In the genomic region with DNA sequence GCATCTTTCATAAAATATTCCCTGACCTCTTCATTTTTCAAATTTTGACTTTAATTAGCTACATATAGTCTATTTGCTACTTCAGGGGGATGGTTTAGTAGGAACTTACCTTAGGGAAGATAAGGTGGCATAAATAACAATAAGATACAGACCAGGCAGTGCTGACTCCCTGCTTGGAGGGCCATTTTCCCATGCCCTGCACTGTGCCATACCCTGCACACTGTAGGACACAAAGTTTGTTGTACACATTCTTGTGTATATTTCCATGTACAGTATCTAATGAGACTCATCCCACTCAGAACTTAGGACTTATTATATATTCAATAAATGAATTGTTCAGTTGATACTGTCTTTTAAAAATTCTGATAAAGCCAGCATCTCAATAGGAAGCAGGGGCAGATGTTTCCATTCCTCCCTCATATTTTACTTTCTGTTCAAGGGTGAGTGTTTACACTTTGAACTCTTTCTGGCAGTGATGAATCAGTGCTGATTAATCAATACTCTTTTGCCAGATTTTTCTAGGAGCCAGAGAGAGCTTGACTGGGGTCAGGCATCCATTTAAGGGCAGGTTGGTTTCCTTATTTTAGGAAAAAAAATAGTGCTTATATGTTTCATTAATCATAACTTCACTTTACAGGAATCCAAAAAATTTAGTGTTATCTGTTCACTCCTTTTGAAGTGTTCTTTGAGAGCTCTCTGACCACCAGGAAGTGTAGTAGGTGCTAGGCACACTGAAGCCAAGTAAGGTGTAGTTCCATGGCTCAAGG, we compare ENCODE assay signal across 11 cellular contexts. TPM values are rescaled to one million over a fixed set of nuclear protein-coding genes. Genes with fewer than 3 reads are reported as not detected.
A peak's percentile ranks its signal among the peaks of the same experiment; 100 is the strongest.
DNase-seq lines count a peak whose midpoint lies in the region; ATAC-seq and TF ChIP-seq lines count a peak whose summit lies in the region.
"Had no signal": no experiment of that assay in that cellular context is flagged by ENCODE, and none has a peak within 500 bp of the region (broad histone marks: within the 10 kb centered on the region; RNA-seq: fewer than 3 reads in every experiment).

No MANE protein-coding gene starts in this region.

- peak; percentile 9 for ATAC-seq in GM18520 (IDR thresholded peaks at IDR 0.05; ENCODE audit: unreplicated experiment)
- ATAC-seq in HG02571 (IDR thresholded peaks at IDR 0.05; ENCODE audit: unreplicated experiment), result no peak
- ATAC-seq: activated CD8-positive, alpha-beta memory T cell treated with anti-CD3 and anti-CD28 coated beads, Interleukin-2, amount 10 ng/mL, durations not matched to agents 7 days and 5 days had no signal

- TF ChIP-seq CTCF in HL-60 (IDR thresholded peaks at IDR 0.05; ENCODE audit: insufficient read depth, low read length) (no peak), ovary (IDR thresholded peaks at IDR 0.05) (no peak)

- peaks cover 30% of the 10 kb centered on the region for H3K4me1 ChIP-seq in skeletal muscle satellite cell (ENCODE audit: control insufficient read depth, insufficient read depth, low read length)
- H3K4me1 ChIP-seq in ovary (ENCODE audit: insufficient read depth), result peaks cover 5% of the 10 kb centered on the region

- TF ChIP-seq POLR2A in ovary (IDR thresholded peaks at IDR 0.05), result no peak

- H3K9ac ChIP-seq in skeletal muscle satellite cell (ENCODE audit: low read depth, low read length), result no peak overlapping the region
- H3K9ac ChIP-seq: neural progenitor cell had no signal

- no peak overlapping the region for H3K4me3 ChIP-seq in HL-60 (replicated peaks; ENCODE audit: insufficient read depth, low read length)
- H3K4me3 ChIP-seq in skeletal muscle satellite cell (ENCODE audit: low read length), result peak overlapping the region; percentile 29
- no peak overlapping the region for H3K4me3 ChIP-seq in ovary
- H3K4me3 ChIP-seq: neural progenitor cell had no signal

- no peaks in the 10 kb centered on the region for H3K9me3 ChIP-seq in skeletal muscle satellite cell (replicated peaks; ENCODE audit: low read length)
- no peaks in the 10 kb centered on the region for H3K9me3 ChIP-seq in ovary

- DNase-seq in HL-60 (ENCODE audit: low read depth in 1 of 2, low spot score in 1 of 2), result no peak
- DNase-seq in caudate nucleus (lab: John Stamatoyannopoulos, UW), result no peak
- DNase-seq in ovary, result no peak
- no peak for DNase-seq in DMS114 treated with DMSO at 0.1 percent for 48 hours (lab: John Stamatoyannopoulos, UW; ENCODE audit: unreplicated experiment)
- no peak for DNase-seq in COR-L47 (lab: John Stamatoyannopoulos, UW)
- DNase-seq: activated CD8-positive, alpha-beta memory T cell treated with anti-CD3 and anti-CD28 coated beads, Interleukin-2, amount 10 ng/mL, durations not matched to agents 7 days and 5 days; NCI-H524 had no signal

- peak overlapping the region; percentile 53 for H3K4me2 ChIP-seq in skeletal muscle satellite cell (ENCODE audit: low read length)
- H3K4me2 ChIP-seq: neural progenitor cell had no signal

- TF ChIP-seq EP300 in ovary (IDR thresholded peaks at IDR 0.05), result no peak

- peak overlapping the region; percentile 93 for H3K27ac ChIP-seq in HL-60 (replicated peaks)
- H3K27ac ChIP-seq in caudate nucleus (ENCODE audit: low read depth, low read length), result peak overlapping the region; percentile 1
- no peak overlapping the region for H3K27ac ChIP-seq in ovary
- H3K27ac ChIP-seq: neural progenitor cell had no signal

- intact Hi-C loops in ovary (cut with DNase I), result no loop called here

- H3K27me3 ChIP-seq in HL-60 (ENCODE audit: insufficient read depth, poor library complexity, severe bottlenecking), result no peaks in the 10 kb centered on the region
- no peaks in the 10 kb centered on the region for H3K27me3 ChIP-seq in skeletal muscle satellite cell (ENCODE audit: control insufficient read depth, insufficient read depth, low read length)
- no peaks in the 10 kb centered on the region for H3K27me3 ChIP-seq in ovary
- H3K27me3 ChIP-seq: neural progenitor cell had no signal

- H3K36me3 ChIP-seq in skeletal muscle satellite cell (ENCODE audit: insufficient read depth, low read length) (no peaks in the 10 kb centered on the region), ovary (no peaks in the 10 kb centered on the region)
- H3K36me3 ChIP-seq: neural progenitor cell had no signal

RNA-seq across cellular contexts. Expression of a gene that starts 30.6 kb away (rescaled TPM):
- total RNA-seq in skeletal muscle satellite cell (2012; rRNA removed), result 86.1 and 112 TPM in 2 replicates
- total RNA-seq in ovary, result 100 to 1,000 TPM in 3 of 7 donors, 10 to 100 TPM in 4; 43.0 to 114 (median 80.1) TPM
- polyA plus RNA-seq in ovary, result 100 to 1,000 TPM in 1 of 2 donors, 10 to 100 TPM in 1; 30.3 to 180 TPM

Comparison
In these comparisons a context has a peak if more than half of its experiments do, and no peak if none do; other contexts are left out.
1. H3K27ac ChIP-seq: peak in HL-60 (single experiment) and caudate nucleus (single experiment); none in ovary (0 of 2).